Comparison of ENCODE assay signal across 8 cellular contexts in genomic region chr22:41021655-41022454, GRCh38.
DNase-seq lines count a peak whose midpoint lies in the region; ATAC-seq, FAIRE-seq and TF ChIP-seq lines count a peak whose summit lies in the region.

No MANE protein-coding gene starts in this region.

- intact Hi-C loops in thyroid gland (cut with DNase I) = loop anchor here (5.0 kb wide), 2 partner anchors 70 kb away; partner anchors contain the start of genes EP300 and RBX1

- ATAC-seq in GM18868 (IDR thresholded peaks at IDR 0.05; ENCODE audit: unreplicated experiment) = peak; percentile 50

- DNase-seq in AG10803 (ENCODE audit: low read depth) = peak; percentile 61
- DNase-seq in HK-2 (ENCODE audit: unreplicated experiment) = peak; percentile 60
- peak; percentile 74 for DNase-seq in RKO (ENCODE audit: low spot score)
- peak; percentile 9 for DNase-seq in activated gamma-delta T cell treated with anti-CD3 and anti-CD28 coated beads, Interleukin-2, amount 50 U/mL, for 16 hours (ENCODE audit: low read depth)
- peak; percentile 46 to 50 for DNase-seq in frontal cortex (ENCODE audit: low spot score in 2 of 2)
- DNase-seq in thyroid gland = peak; percentile 65 to 70

- H3K4me3 ChIP-seq in AG10803 (ENCODE audit: low read length) = peak overlapping the region; percentile 69
- H3K4me3 ChIP-seq in neutrophil (ENCODE audit: low read depth in 1 of 2, low read length in 1 of 2) = peak overlapping the region; percentile 79 to 95
- peak overlapping the region; percentile 10 to 77 (median 38) for H3K4me3 ChIP-seq in thyroid gland (replicated peaks in 1 of 3)

- H3K27me3 ChIP-seq in neutrophil (no peaks in the 10 kb centered on the region), thyroid gland (no peaks in the 10 kb centered on the region)

- peak overlapping the region; percentile 98 for H3K27ac ChIP-seq in neutrophil
- H3K27ac ChIP-seq in thyroid gland = peak overlapping the region; percentile 98 to 99 (median 99)

- H3K4me1 ChIP-seq in neutrophil (ENCODE audit: control insufficient read depth in 1 of 2, insufficient read depth in 1 of 2, low read depth in 1 of 2, low read length in 1 of 2) (peaks cover 17 to 31% of the 10 kb centered on the region in 2 experiments), thyroid gland (peaks cover 8 to 20% of the 10 kb centered on the region in 2 donors)

- TF ChIP-seq POLR2A in thyroid gland (IDR thresholded peaks at IDR 0.05) = peak in 1 of 2 donors; percentile 40

- 0 to 2% methylated on average over 9 to 25 of the region's 84 CpGs for WGBS in thyroid gland, 2 donors

- no peak for FAIRE-seq in frontal cortex (lab: Jason Lieb, UNC)

- H3K36me3 ChIP-seq in neutrophil = no peaks in the 10 kb centered on the region
- no peaks in the 10 kb centered on the region for H3K36me3 ChIP-seq in thyroid gland

- TF ChIP-seq CTCF in AG10803 (conservative IDR thresholded peaks at IDR 0.05; ENCODE audit: low read length) (no peak), neutrophil (IDR thresholded peaks at IDR 0.05) (no peak), thyroid gland (IDR thresholded peaks at IDR 0.05) (peak in 2 of 6 experiments; percentile 7 to 23)

- H3K9me3 ChIP-seq in neutrophil (no peaks in the 10 kb centered on the region), thyroid gland (no peaks in the 10 kb centered on the region)

Comparison
In these comparisons a context has a peak if more than half of its experiments do, and no peak if none do; other contexts are left out.
1. Peak in every context shown above with its lines: DNase-seq, ATAC-seq, H3K4me3 ChIP-seq and H3K27ac ChIP-seq.
2. DNase-seq: peak in every context shown above with its lines; median percentile 74 in RKO; 68 in thyroid gland; 61 in AG10803; 60 in HK-2; 48 in frontal cortex; 9 in activated gamma-delta T cell treated with anti-CD3 and anti-CD28 coated beads, Interleukin-2, amount 50 U/mL, for 16 hours.